ENCODE assay signal across 8 cellular contexts in the genomic region with DNA sequence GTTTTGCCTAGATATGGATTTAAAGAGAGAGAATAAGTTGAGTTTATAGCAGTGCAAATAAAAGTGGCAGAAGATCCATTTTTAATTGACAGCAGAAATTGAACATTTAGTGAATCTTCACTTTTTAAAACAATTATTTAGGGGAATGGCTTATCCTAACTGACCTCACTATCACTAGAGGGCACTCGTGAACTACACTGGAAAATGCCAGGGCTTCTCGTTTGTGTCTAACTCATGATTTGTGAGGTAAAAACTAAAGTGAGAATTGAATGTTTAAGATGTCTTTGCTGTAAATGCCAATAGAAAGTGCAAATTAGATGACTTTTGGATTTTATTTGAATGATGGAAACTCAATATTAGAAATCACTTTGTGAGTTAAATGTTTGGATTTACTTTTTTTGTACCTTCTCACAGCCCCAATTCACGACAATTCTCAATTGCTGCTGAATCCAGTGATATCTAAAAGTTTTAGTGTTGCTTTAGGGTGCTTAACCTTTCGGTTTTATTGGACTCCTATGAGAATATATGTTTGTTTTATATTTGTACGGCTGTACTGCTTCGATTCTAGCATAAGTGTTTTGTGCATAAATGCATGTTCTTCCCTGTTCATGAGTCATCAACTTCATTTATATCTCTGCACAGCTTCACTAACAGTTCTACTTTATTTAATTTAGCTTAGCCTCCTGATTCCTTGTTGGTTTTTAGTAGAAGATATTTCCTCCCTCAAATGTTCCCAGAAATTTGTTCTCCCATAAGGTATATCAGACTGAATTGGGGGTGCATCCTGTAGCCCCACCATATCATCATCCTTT.
DNase-seq lines count a peak whose midpoint lies in the region; ATAC-seq, FAIRE-seq and TF ChIP-seq lines count a peak whose summit lies in the region.

No MANE protein-coding gene starts in this region.

- peak; percentile 19 for DNase-seq in GM10248 (ENCODE audit: extremely low spot score)
- DNase-seq in NCI-H2107 treated with DMSO at 0.1 percent for 48 hours (lab: John Stamatoyannopoulos, UW; ENCODE audit: unreplicated experiment) = peak; percentile 49
- peak; percentile 28 for DNase-seq in amniotic stem cell (lab: John Stamatoyannopoulos, UW)
- DNase-seq in iPS-NIHi11 (ENCODE audit: low spot score) = peak; percentile 29
- DNase-seq in uterus = no peak

- no peaks in the 10 kb centered on the region for H3K36me3 ChIP-seq in uterus

- peak; percentile 95 for FAIRE-seq in A204.1 (lab: Jason Lieb, UNC)

- TF ChIP-seq CTCF in GM10248 (IDR thresholded peaks at IDR 0.05; ENCODE audit: control extremely low read depth, extremely low read depth, low read depth, missing control alignments) (peak; percentile 62), uterus (IDR thresholded peaks at IDR 0.05) (peak; percentile 46 to 58 (median 52))

- H3K4me3 ChIP-seq in uterus = no peak overlapping the region

- ATAC-seq in HG02678 (IDR thresholded peaks at IDR 0.05; ENCODE audit: unreplicated experiment) = no peak
- ATAC-seq in HG02840 (IDR thresholded peaks at IDR 0.05; ENCODE audit: low FRiP score, unreplicated experiment) = no peak

- no peaks in the 10 kb centered on the region for H3K4me1 ChIP-seq in uterus

- no peaks in the 10 kb centered on the region for H3K27me3 ChIP-seq in uterus

- CTCF ChIA-PET in GM10248 (lab: Yijun Ruan, JAX) = interaction anchor here (0.7 to 5.2 kb wide), 5 partner anchors 14 to 542 kb away, joined by 3 to 36 read pairs (median 4); no protein-coding TSS in a partner anchor

- H3K9me3 ChIP-seq in uterus = no peaks in the 10 kb centered on the region

- no peak overlapping the region for H3K27ac ChIP-seq in uterus

- no peak for TF ChIP-seq POLR2A in uterus (IDR thresholded peaks at IDR 0.05)

- intact Hi-C loops in uterus (cut with DNase I; ENCODE audit: low total_unique reads) = no loop called here

- POLR2A ChIA-PET in GM10248 (lab: Yijun Ruan, JAX) = no interaction called here

Comparison
In these comparisons a context has a peak if more than half of its experiments do, and no peak if none do; other contexts are left out.
1. DNase-seq: peak in GM10248 (single experiment), NCI-H2107 treated with DMSO at 0.1 percent for 48 hours (single experiment), amniotic stem cell (single experiment) and iPS-NIHi11 (single experiment); none in uterus (0 of 2).